Comparison of ENCODE assay signal across 8 cellular contexts in genomic region chr20:46174469-46175126, GRCh38. TPM values are rescaled to one million over a fixed set of nuclear protein-coding genes. Genes with fewer than 3 reads are reported as not detected.
DNase-seq lines count a peak whose midpoint lies in the region; ATAC-seq and TF ChIP-seq lines count a peak whose summit lies in the region.

No MANE protein-coding gene starts in this region.

- intact Hi-C loops in left ventricle myocardium inferior (cut with micrococcal nuclease): loop anchor here (10.0 kb wide), 1 partner anchor 150 kb away; the partner anchor contains the start of gene SLC12A5
- intact Hi-C loops in sigmoid colon (cut with DNase I): loop anchor here (2.0 kb wide), 1 partner anchor 152 kb away; no protein-coding TSS in a partner anchor

- H3K4me1 ChIP-seq in left ventricle myocardium inferior: peaks cover 8% of the 10 kb centered on the region
- H3K4me1 ChIP-seq in sigmoid colon: no peaks in the 10 kb centered on the region
- H3K4me1 ChIP-seq in SJCRH30: no peaks in the 10 kb centered on the region

- TF ChIP-seq POLR2A in sigmoid colon (IDR thresholded peaks at IDR 0.05): no peak

- H3K27ac ChIP-seq in left ventricle myocardium inferior (replicated peaks) (no peak overlapping the region), sigmoid colon (no peak overlapping the region), SJCRH30 (no peak overlapping the region)

- no peaks in the 10 kb centered on the region for H3K9me3 ChIP-seq in left ventricle myocardium inferior (replicated peaks)
- H3K9me3 ChIP-seq in sigmoid colon: no peaks in the 10 kb centered on the region
- no peaks in the 10 kb centered on the region for H3K9me3 ChIP-seq in SJCRH30 (replicated peaks)

- no peak overlapping the region for H3K27ac Mint-ChIP-seq in activated naive CD4-positive, alpha-beta T cell treated with anti-CD3 and anti-CD28 coated beads, Interleukin-2, amount 50 U/mL, for 72 hours

- H3K27me3 ChIP-seq in left ventricle myocardium inferior (ENCODE audit: low read depth) (peaks cover 95% of the 10 kb centered on the region), sigmoid colon (peaks cover 21 to 69% (median 42%) of the 10 kb centered on the region in 3 donors), SJCRH30 (peaks cover 45% of the 10 kb centered on the region)

- 6 to 11% methylated on average over 77 of the region's 77 CpGs for WGBS in sigmoid colon, 2 donors

- H3K36me3 ChIP-seq in left ventricle myocardium inferior (no peaks in the 10 kb centered on the region), sigmoid colon (no peaks in the 10 kb centered on the region), SJCRH30 (no peaks in the 10 kb centered on the region)

- ATAC-seq in activated naive CD4-positive, alpha-beta T cell treated with anti-CD3 and anti-CD28 coated beads, Interleukin-2, amount 50 U/mL, for 72 hours: peak; percentile 90 to 95
- no peak for ATAC-seq in GM21723 (IDR thresholded peaks at IDR 0.05; ENCODE audit: unreplicated experiment)

- DNase-seq in HEK293T (ENCODE audit: extremely low spot score) (peak; percentile 86), SK-N-DZ (ENCODE audit: low spot score) (peak; percentile 82), left ventricle myocardium inferior (peak; percentile 66), sigmoid colon (peak; percentile 72), NCI-H446 (lab: John Stamatoyannopoulos, UW) (no peak), SJCRH30 (no peak)
- DNase-seq in activated naive CD4-positive, alpha-beta T cell treated with anti-CD3 and anti-CD28 coated beads, Interleukin-2, amount 50 U/mL, for 72 hours (ENCODE audit: low spot score in 2 of 2): peak; percentile 59 to 78

- TF ChIP-seq CTCF in left ventricle myocardium inferior (IDR thresholded peaks at IDR 0.05; ENCODE audit: borderline replicate concordance) (peak; percentile 78), sigmoid colon (IDR thresholded peaks at IDR 0.05) (peak in 2 of 4 experiments; percentile 23 to 57)

- CTCF ChIA-PET in HEK293T (lab: Yijun Ruan, JAX): interaction anchor here (1.2 kb wide), 2 partner anchors 8 to 187 kb away, joined by 3 to 4 read pairs; no protein-coding TSS in a partner anchor

- H3K4me3 ChIP-seq in left ventricle myocardium inferior (no peak overlapping the region), sigmoid colon (no peak overlapping the region), SJCRH30 (no peak overlapping the region)

- TF ChIP-seq EP300 in sigmoid colon (IDR thresholded peaks at IDR 0.05): no peak

- no peaks in the 10 kb centered on the region for H3K36me3 Mint-ChIP-seq in activated naive CD4-positive, alpha-beta T cell treated with anti-CD3 and anti-CD28 coated beads, Interleukin-2, amount 50 U/mL, for 72 hours

- POLR2A ChIA-PET in HEK293T (lab: Yijun Ruan, JAX): interaction anchor here (0.5 kb wide), 1 partner anchor 203 kb away, joined by 3 read pairs; no protein-coding TSS in a partner anchor

- no peaks in the 10 kb centered on the region for H3K9me3 Mint-ChIP-seq in activated naive CD4-positive, alpha-beta T cell treated with anti-CD3 and anti-CD28 coated beads, Interleukin-2, amount 50 U/mL, for 72 hours

TF ChIP-seq in HEK293T, 16 proteins besides CTCF, POLR2A, EP300 and RAD21:
- TF ChIP-seq SUZ12 (IDR thresholded peaks at IDR 0.05) (no peak), TARDBP (IDR thresholded peaks at IDR 0.05) (no peak), ARNT (IDR thresholded peaks at IDR 0.05) (no peak), NFRKB (IDR thresholded peaks at IDR 0.05) (no peak), BHLHE40 (IDR thresholded peaks at IDR 0.05; ENCODE audit: borderline replicate concordance) (no peak), FOXM1 (IDR thresholded peaks at IDR 0.05; ENCODE audit: borderline replicate concordance) (no peak)
- TF ChIP-seq, protein P1, sequence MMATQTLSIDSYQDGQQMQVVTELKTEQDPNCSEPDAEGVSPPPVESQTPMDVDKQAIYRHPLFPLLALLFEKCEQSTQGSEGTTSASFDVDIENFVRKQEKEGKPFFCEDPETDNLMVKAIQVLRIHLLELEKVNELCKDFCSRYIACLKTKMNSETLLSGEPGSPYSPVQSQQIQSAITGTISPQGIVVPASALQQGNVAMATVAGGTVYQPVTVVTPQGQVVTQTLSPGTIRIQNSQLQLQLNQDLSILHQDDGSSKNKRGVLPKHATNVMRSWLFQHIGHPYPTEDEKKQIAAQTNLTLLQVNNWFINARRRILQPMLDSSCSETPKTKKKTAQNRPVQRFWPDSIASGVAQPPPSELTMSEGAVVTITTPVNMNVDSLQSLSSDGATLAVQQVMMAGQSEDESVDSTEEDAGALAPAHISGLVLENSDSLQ (IDR thresholded peaks at IDR 0.05): no peak

RNA-seq across cellular contexts. Expression of gene CD40, which starts 56.5 kb away (rescaled TPM):
- polyA plus RNA-seq in SK-N-DZ (2014; cell fraction: cytosol; rRNA removed): 0.77 and 1.1 TPM in 2 replicates
- 0.32 and 2.1 TPM in 2 replicates for polyA plus RNA-seq in SK-N-DZ (2014; cell fraction: nucleus; rRNA removed)
- total RNA-seq in activated naive CD4-positive, alpha-beta T cell treated with anti-CD3 and anti-CD28 coated beads, Interleukin-2, amount 50 U/mL, for 72 hours: 10 to 100 TPM in 1 of 2 donors, 1 to 10 TPM in 1; 8.8 to 10.0 TPM
- total RNA-seq in left ventricle myocardium inferior (6.8 TPM), sigmoid colon (10 to 100 TPM in 2 of 4 donors, 1 to 10 TPM in 2; 5.0 to 15.6 (median 11.1) TPM)
- 10 to 100 TPM in 1 of 3 donors, 1 to 10 TPM in 2; 3.6 to 25.2 (median 7.9) TPM for polyA plus RNA-seq in sigmoid colon
- total RNA-seq in SJCRH30 (2014; rRNA removed; shearing (Covaris generic)): 0.10 and 0.12 TPM in 2 replicates

Comparison
In these comparisons a context has a peak if more than half of its experiments do, and no peak if none do; other contexts are left out.
1. DNase-seq: peak in HEK293T (single experiment), SK-N-DZ (single experiment), activated naive CD4-positive, alpha-beta T cell treated with anti-CD3 and anti-CD28 coated beads, Interleukin-2, amount 50 U/mL, for 72 hours (2 of 2), left ventricle myocardium inferior (single experiment) and sigmoid colon (single experiment); none in NCI-H446 (0 of 2) and SJCRH30 (0 of 2).